8 cellular contexts compared by ENCODE assay signal in genomic region chr11:126282742-126283591, GRCh38.
DNase-seq lines count a peak whose midpoint lies in the region; ATAC-seq lines count a peak whose summit lies in the region.

TSS of gene TIRAP (plus strand) at chr11:126283093. CDS start at chr11:126290895, 7,802 bp downstream.

- H3K9ac ChIP-seq in endocrine pancreas (ENCODE audit: control insufficient read depth, insufficient read depth, low read length), result peak within 1 kb of the TSS; percentile 70

- H3K36me3 Mint-ChIP-seq in memory B cell, result peaks cover 2% of the 10 kb centered on the region

- H3K27me3 ChIP-seq in endocrine pancreas (ENCODE audit: control insufficient read depth, insufficient read depth, low read length), result no peaks in the 10 kb centered on the region

- no peaks in the 10 kb centered on the region for H3K9me3 Mint-ChIP-seq in memory B cell

- ATAC-seq in GM19035 (IDR thresholded peaks at IDR 0.05; ENCODE audit: unreplicated experiment) (peak; percentile 57), HG03196 (IDR thresholded peaks at IDR 0.05; ENCODE audit: unreplicated experiment) (peak; percentile 60), memory B cell (ENCODE audit: low read depth) (peak; percentile 67)

- peak within 1 kb of the TSS; percentile 99 for H3K27ac Mint-ChIP-seq in memory B cell

- no peaks in the 10 kb centered on the region for H3K4me1 ChIP-seq in endocrine pancreas (ENCODE audit: control insufficient read depth, insufficient read depth, low read length)

- no peaks in the 10 kb centered on the region for H3K27me3 Mint-ChIP-seq in memory B cell

- H3K4me3 Mint-ChIP-seq in memory B cell, result peak within 1 kb of the TSS; percentile 96

- H3K4me1 Mint-ChIP-seq in memory B cell, result peaks cover 30% of the 10 kb centered on the region

- peak; percentile 85 for DNase-seq in AG20443 (ENCODE audit: low spot score)
- peak; percentile 65 for DNase-seq in NOMO-1 treated with dmso at 0.1 percent for 144 hours (lab: John Stamatoyannopoulos, UW; ENCODE audit: unreplicated experiment)
- DNase-seq in activated CD8-positive, alpha-beta memory T cell treated with anti-CD3 and anti-CD28 coated beads, Interleukin-2, amount 50 U/mL, for 4 hours, result peak; percentile 54
- DNase-seq in memory B cell (ENCODE audit: low spot score in 2 of 2), result peak; percentile 48 to 60
- DNase-seq in stimulated activated CD8-positive, alpha-beta memory T cell treated with anti-CD3 and anti-CD28 coated beads, Interleukin-4, amount 100 ng/mL, for 24 hours (ENCODE audit: low read depth), result peak; percentile 33

- peak within 1 kb of the TSS; percentile 65 for H3K4me3 ChIP-seq in endocrine pancreas (ENCODE audit: control insufficient read depth, insufficient read depth, low read length)

- H3K36me3 ChIP-seq in endocrine pancreas (ENCODE audit: control insufficient read depth, insufficient read depth, low read length), result no peaks in the 10 kb centered on the region

- H3K9me3 ChIP-seq in endocrine pancreas (ENCODE audit: control insufficient read depth, low read length), result no peaks in the 10 kb centered on the region

Comparison
In these comparisons a context has a peak if more than half of its experiments do, and no peak if none do; other contexts are left out.
1. Peak in every context shown above with its lines: DNase-seq, ATAC-seq and H3K4me3 ChIP-seq.
2. DNase-seq: peak in every context shown above with its lines; median percentile 85 in AG20443; 65 in NOMO-1 treated with dmso at 0.1 percent for 144 hours; 54 in activated CD8-positive, alpha-beta memory T cell treated with anti-CD3 and anti-CD28 coated beads, Interleukin-2, amount 50 U/mL, for 4 hours; 54 in memory B cell; 33 in stimulated activated CD8-positive, alpha-beta memory T cell treated with anti-CD3 and anti-CD28 coated beads, Interleukin-4, amount 100 ng/mL, for 24 hours.